35 cellular contexts compared by ENCODE assay signal in the genomic region with DNA sequence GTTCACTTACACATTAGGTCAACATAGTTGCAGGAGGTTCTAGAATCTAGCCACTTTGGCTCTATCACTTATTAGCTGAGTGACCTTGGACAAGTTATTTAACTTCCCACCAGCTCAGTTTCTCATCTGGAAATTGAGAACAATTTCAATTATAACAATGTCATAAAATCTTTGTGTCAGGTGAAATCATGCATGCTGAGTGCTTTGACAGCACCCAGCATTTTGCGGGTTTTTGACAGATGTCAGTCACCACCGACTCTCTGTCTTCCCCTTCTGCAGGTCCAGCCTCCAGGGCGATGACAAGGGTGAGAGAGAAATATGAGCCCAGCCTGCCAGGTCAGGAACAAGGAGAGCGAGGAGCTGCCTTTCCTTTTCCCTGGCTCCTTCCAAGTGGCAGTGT.
"Had no signal": no experiment of that assay in that cellular context is flagged by ENCODE, and none has a peak within 500 bp of the region (broad histone marks: within the 10 kb centered on the region; RNA-seq: fewer than 3 reads in every experiment).

No MANE protein-coding gene starts in this region.

- H3K27ac Mint-ChIP-seq: activated B cell treated with CpG ODN at 0.5 μM for 24 hours; activated CD4-positive, alpha-beta memory T cell treated with anti-CD3 and anti-CD28 coated beads for 36 hours; activated CD4-positive, alpha-beta T cell treated with anti-CD3 and anti-CD28 coated beads, Interleukin-2, amount 10 ng/mL, durations not matched to agents 7 days and 5 days; activated CD8-positive, alpha-beta T cell treated with anti-CD3 and anti-CD28 coated beads for 36 hours; activated naive CD4-positive, alpha-beta T cell treated with anti-CD3 and anti-CD28 coated beads for 36 hours; activated naive CD4-positive, alpha-beta T cell treated with anti-CD3 and anti-CD28 coated beads, Interleukin-2, amount 50 U/mL, for 72 hours; activated naive CD8-positive, alpha-beta T cell treated with anti-CD3 and anti-CD28 coated beads for 36 hours; activated T-cell treated with anti-CD3 and anti-CD28 coated beads, Interleukin-2, amount 50 U/mL, for 72 hours; activated T-helper 1 cell treated with anti-CD3 and anti-CD28 coated beads, Interleukin-12 subunit alpha, Interleukin-12 subunit beta, Interleukin-2, Interleukin-4 antibody, amounts not matched to agents 30 ng/mL and 10 ng/mL and 1 ng/mL, durations not matched to agents 14 hours and 24 hours and 36 hours; activated T-helper 17 cell treated with anti-CD3 and anti-CD28 coated beads, Interleukin-2, amount 50 U/mL, for 72 hours; brain; T-helper 1 cell treated with Interleukin-12 subunit alpha and Interleukin-12 subunit beta and Interleukin-4 antibody, amounts not matched to agents 30 μg/mL and 1 μg/mL, for 36 hours; T-helper 2 cell treated with Interferon-gamma antibody and Interleukin-4, amounts not matched to agents 5 μg/mL and 100 μg/mL, for 36 hours had no signal

- H3K27me3 Mint-ChIP-seq: activated B cell treated with CpG ODN at 0.5 μM for 24 hours; activated CD4-positive, alpha-beta memory T cell treated with anti-CD3 and anti-CD28 coated beads for 36 hours; activated CD4-positive, alpha-beta T cell treated with anti-CD3 and anti-CD28 coated beads, Interleukin-2, amount 10 ng/mL, durations not matched to agents 7 days and 5 days; activated CD8-positive, alpha-beta T cell treated with anti-CD3 and anti-CD28 coated beads for 36 hours; activated naive CD8-positive, alpha-beta T cell treated with anti-CD3 and anti-CD28 coated beads for 36 hours; activated T-helper 17 cell treated with anti-CD3 and anti-CD28 coated beads, Interleukin-2, amount 50 U/mL, for 72 hours; brain; central memory CD8-positive, alpha-beta T cell had no signal

- H3K27ac ChIP-seq: adrenal gland, ascending aorta, cardiac muscle cell, VCaP had no signal

- H3K4me3 ChIP-seq: adrenal gland, ascending aorta, cardiac muscle cell had no signal

- H3K4me1 ChIP-seq: adrenal gland, ascending aorta had no signal

- H3K4me1 Mint-ChIP-seq: activated B cell treated with CpG ODN at 0.5 μM for 24 hours; activated CD4-positive, alpha-beta T cell treated with anti-CD3 and anti-CD28 coated beads, Interleukin-2, amount 10 ng/mL, durations not matched to agents 7 days and 5 days; activated naive CD8-positive, alpha-beta T cell treated with anti-CD3 and anti-CD28 coated beads for 36 hours; activated T-helper 17 cell treated with anti-CD3 and anti-CD28 coated beads, Interleukin-2, amount 50 U/mL, for 72 hours; brain; central memory CD8-positive, alpha-beta T cell had no signal

- H3K9me3 ChIP-seq: adrenal gland, ascending aorta had no signal

- H3K9me3 Mint-ChIP-seq: activated CD4-positive, alpha-beta memory T cell treated with anti-CD3 and anti-CD28 coated beads for 36 hours; activated CD4-positive, alpha-beta T cell treated with anti-CD3 and anti-CD28 coated beads, Interleukin-2, amount 10 ng/mL, durations not matched to agents 7 days and 5 days; activated CD8-positive, alpha-beta T cell treated with anti-CD3 and anti-CD28 coated beads for 36 hours; activated naive CD8-positive, alpha-beta T cell treated with anti-CD3 and anti-CD28 coated beads for 36 hours; activated T-cell treated with anti-CD3 and anti-CD28 coated beads, Interleukin-2, amount 50 U/mL, for 4 hours; T-helper 1 cell treated with Interleukin-12 subunit alpha and Interleukin-12 subunit beta and Interleukin-4 antibody, amounts not matched to agents 30 μg/mL and 1 μg/mL, for 36 hours had no signal

- DNase-seq: activated B cell treated with CpG ODN at 0.5 μM for 24 hours; activated CD4-positive, alpha-beta memory T cell treated with anti-CD3 and anti-CD28 coated beads for 36 hours; activated CD4-positive, alpha-beta T cell treated with anti-CD3 and anti-CD28 coated beads for 4 hours; activated CD4-positive, alpha-beta T cell treated with anti-CD3 and anti-CD28 coated beads, Interleukin-2, amount 10 ng/mL, durations not matched to agents 7 days and 5 days; activated CD4-positive, CD25-positive, alpha-beta regulatory T cell treated with anti-CD3 and anti-CD28 coated beads, Interleukin-2, amount 50 U/mL, for 72 hours; activated CD8-positive, alpha-beta memory T cell treated with anti-CD3 and anti-CD28 coated beads, Interleukin-2, amount 50 U/mL, for 4 hours; activated CD8-positive, alpha-beta T cell treated with anti-CD3 and anti-CD28 coated beads for 36 hours; activated effector memory CD4-positive, alpha-beta T cell treated with anti-CD3 and anti-CD28 coated beads, Interleukin-2, amount 50 U/mL, for 16 hours; activated gamma-delta T cell treated with Interleukin-2 at 50 U/mL for 16 hours; activated naive CD4-positive, alpha-beta T cell; activated naive CD4-positive, alpha-beta T cell treated with anti-CD3 and anti-CD28 coated beads for 36 hours; activated naive CD4-positive, alpha-beta T cell treated with anti-CD3 and anti-CD28 coated beads, Interleukin-2, amount 50 U/mL, for 16 hours; activated naive CD8-positive, alpha-beta T cell treated with anti-CD3 and anti-CD28 coated beads for 36 hours; activated T-cell treated with anti-CD3 and anti-CD28 coated beads for 4 hours; activated T-cell treated with anti-CD3 and anti-CD28 coated beads, Interleukin-2, amount 50 U/mL, for 1 hour; activated T-cell treated with anti-CD3 and anti-CD28 coated beads, Interleukin-2, amount 50 U/mL, for 4 hours; activated T-cell treated with anti-CD3 and anti-CD28 coated beads, Interleukin-2, amount 50 U/mL, for 72 hours; adrenal gland; amniotic stem cell; anterior cingulate cortex; caudate nucleus; cerebellar nuclear complex; T-helper 1 cell; T-helper 2 cell; T-helper 9 cell had no signal

- ATAC-seq: activated CD8-positive, alpha-beta T cell treated with anti-CD3 and anti-CD28 coated beads for 36 hours; activated naive CD4-positive, alpha-beta T cell treated with anti-CD3 and anti-CD28 coated beads, Interleukin-2, amount 50 U/mL, for 72 hours; activated T-cell treated with anti-CD3 and anti-CD28 coated beads, Interleukin-2, amount 50 U/mL, for 4 hours; activated T-cell treated with anti-CD3 and anti-CD28 coated beads, Interleukin-2, amount 50 U/mL, for 72 hours; activated T-helper 17 cell treated with anti-CD3 and anti-CD28 coated beads, Interleukin-2, amount 50 U/mL, for 72 hours had no signal

- H3K36me3 Mint-ChIP-seq: activated CD4-positive, alpha-beta memory T cell treated with anti-CD3 and anti-CD28 coated beads for 36 hours; activated naive CD4-positive, alpha-beta T cell treated with anti-CD3 and anti-CD28 coated beads, Interleukin-2, amount 50 U/mL, for 72 hours; activated naive CD8-positive, alpha-beta T cell treated with anti-CD3 and anti-CD28 coated beads for 36 hours; brain had no signal

- H3K27me3 ChIP-seq: adrenal gland, ascending aorta, cardiac muscle cell had no signal

- H3K36me3 ChIP-seq: adrenal gland, ascending aorta, cardiac muscle cell had no signal

- H3K4me3 Mint-ChIP-seq: activated B cell treated with CpG ODN at 0.5 μM for 24 hours; activated CD4-positive, alpha-beta memory T cell treated with anti-CD3 and anti-CD28 coated beads for 36 hours; activated CD4-positive, alpha-beta T cell treated with anti-CD3 and anti-CD28 coated beads, Interleukin-2, amount 10 ng/mL, durations not matched to agents 7 days and 5 days; activated CD8-positive, alpha-beta T cell treated with anti-CD3 and anti-CD28 coated beads for 36 hours; activated naive CD4-positive, alpha-beta T cell treated with anti-CD3 and anti-CD28 coated beads for 36 hours; activated naive CD8-positive, alpha-beta T cell treated with anti-CD3 and anti-CD28 coated beads for 36 hours; activated T-cell treated with anti-CD3 and anti-CD28 coated beads, Interleukin-2, amount 50 U/mL, for 4 hours; activated T-cell treated with anti-CD3 and anti-CD28 coated beads, Interleukin-2, amount 50 U/mL, for 72 hours; activated T-helper 1 cell treated with anti-CD3 and anti-CD28 coated beads, Interleukin-12 subunit alpha, Interleukin-12 subunit beta, Interleukin-2, Interleukin-4 antibody, amounts not matched to agents 30 ng/mL and 10 ng/mL and 1 ng/mL, durations not matched to agents 14 hours and 24 hours and 36 hours; activated T-helper 17 cell treated with anti-CD3 and anti-CD28 coated beads, Interleukin-2, amount 50 U/mL, for 72 hours; brain; central memory CD8-positive, alpha-beta T cell; T-helper 1 cell treated with Interleukin-12 subunit alpha and Interleukin-12 subunit beta and Interleukin-4 antibody, amounts not matched to agents 30 μg/mL and 1 μg/mL, for 36 hours; T-helper 2 cell treated with Interferon-gamma antibody and Interleukin-4, amounts not matched to agents 5 μg/mL and 100 μg/mL, for 36 hours had no signal
